3 cellular contexts compared by ENCODE assay signal in the genomic region with DNA sequence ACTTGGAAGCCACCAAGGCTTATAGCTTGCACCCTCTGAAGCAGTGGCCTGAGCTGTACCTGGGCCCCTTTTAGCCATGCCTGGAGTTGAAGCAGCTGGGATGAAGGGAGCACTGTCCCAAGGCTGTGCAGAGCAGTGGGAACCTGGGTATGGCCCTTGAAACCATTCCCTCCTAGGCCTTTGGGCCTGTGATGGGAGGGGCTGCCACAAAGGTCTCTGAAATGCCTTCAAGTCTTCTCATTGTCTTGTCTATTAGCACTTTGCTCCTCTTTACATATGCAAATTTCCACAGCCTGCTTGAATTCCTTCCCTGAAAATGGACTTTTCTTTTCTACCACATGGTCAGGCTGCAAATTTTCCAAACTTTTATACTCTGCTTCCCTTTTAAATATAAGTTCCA. TPM values are rescaled to one million over a fixed set of nuclear protein-coding genes. Genes with fewer than 3 reads are reported as not detected.
"Had no signal": no experiment of that assay in that cellular context is flagged by ENCODE, and none has a peak within 500 bp of the region (broad histone marks: within the 10 kb centered on the region; RNA-seq: fewer than 3 reads in every experiment).

No MANE protein-coding gene starts in this region.

RNA-seq across cellular contexts. Expression of gene OR6A2, which starts 1.6 kb away (rescaled TPM):
- total RNA-seq: HepG2 had no signal
- polyA plus RNA-seq: HepG2, IgD-negative memory B cell had no signal

RNA-seq across cellular contexts. Expression of gene OR2AG1, which starts 18.3 kb away (rescaled TPM):
- total RNA-seq: HepG2, HT-29 had no signal
- polyA plus RNA-seq: HepG2, IgD-negative memory B cell had no signal

RNA-seq across cellular contexts. Expression of gene OR2AG2, which starts 29.3 kb away (rescaled TPM):
- total RNA-seq: HepG2 had no signal
- polyA plus RNA-seq: HepG2, IgD-negative memory B cell had no signal

RNA-seq across cellular contexts. Expression of gene OR10A5, which starts 44.4 kb away (rescaled TPM):
- total RNA-seq: HepG2, HT-29 had no signal
- polyA plus RNA-seq: HepG2, IgD-negative memory B cell had no signal
